Comparison of ENCODE assay signal across 8 cellular contexts in the genomic region with DNA sequence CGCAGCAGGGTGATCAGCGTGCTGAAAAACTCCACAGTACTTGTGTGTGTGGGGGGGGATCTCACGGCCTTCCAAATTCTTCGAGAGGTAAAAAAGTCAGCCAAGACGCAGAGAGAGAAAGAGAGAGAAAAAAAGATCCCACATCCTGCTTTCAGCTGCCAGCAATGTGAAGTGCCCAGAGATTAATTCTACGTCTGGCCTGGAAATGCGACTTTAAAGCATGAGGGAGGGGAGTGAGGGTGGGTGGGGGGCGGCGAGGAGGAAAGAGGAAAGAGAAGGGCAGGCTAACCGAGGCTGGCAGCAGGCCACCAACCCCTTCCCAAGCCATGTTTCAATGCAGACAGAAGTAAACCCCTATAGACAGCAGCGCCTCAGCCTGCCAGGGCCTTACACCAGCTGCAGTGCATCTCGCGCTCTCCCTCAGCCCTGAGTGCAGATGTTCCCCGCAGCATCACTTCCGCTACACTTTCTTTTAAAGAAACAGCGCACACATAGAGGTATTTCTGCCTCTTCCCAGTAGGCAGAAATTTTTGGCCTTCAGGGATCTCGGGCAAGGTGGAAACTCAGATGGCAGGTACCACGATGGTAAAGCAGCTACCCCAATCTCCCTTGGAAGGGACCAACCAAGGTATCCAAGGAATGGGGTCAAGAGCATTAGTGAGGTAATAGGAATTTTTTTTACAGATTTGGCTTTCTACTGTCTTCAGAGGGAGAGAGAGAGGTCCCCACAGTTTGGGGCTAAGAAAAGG.
DNase-seq lines count a peak whose midpoint lies in the region; ATAC-seq and TF ChIP-seq lines count a peak whose summit lies in the region.

No MANE protein-coding gene starts in this region.

- no peak for TF ChIP-seq CTCF in ascending aorta (IDR thresholded peaks at IDR 0.05)

- peak overlapping the region; percentile 81 for H3K4me3 Mint-ChIP-seq in T-helper 2 cell treated with Interferon-gamma antibody and Interleukin-4, amounts not matched to agents 5 μg/mL and 100 μg/mL, for 36 hours

- no peaks in the 10 kb centered on the region for H3K9me3 Mint-ChIP-seq in T-helper 2 cell treated with Interferon-gamma antibody and Interleukin-4, amounts not matched to agents 5 μg/mL and 100 μg/mL, for 36 hours

- H3K9ac ChIP-seq in iPS-20b (ENCODE audit: low read depth, low read length): peak overlapping the region; percentile 20; the same call in 1 of the 2 replicates

- H3K27me3 ChIP-seq in ascending aorta: no peaks in the 10 kb centered on the region
- H3K27me3 ChIP-seq in iPS-20b (ENCODE audit: insufficient read depth, low read length): no peaks in the 10 kb centered on the region

- intact Hi-C loops in ascending aorta (cut with DNase I): loop anchor here (1.0 kb wide), 1 partner anchor 43 kb away; no protein-coding TSS in a partner anchor

- peaks cover 47% of the 10 kb centered on the region for H3K4me1 Mint-ChIP-seq in T-helper 2 cell treated with Interferon-gamma antibody and Interleukin-4, amounts not matched to agents 5 μg/mL and 100 μg/mL, for 36 hours (ENCODE audit: low read depth)

- H3K4me3 ChIP-seq in ascending aorta: peak overlapping the region; percentile 42 to 51
- H3K4me3 ChIP-seq in iPS-20b (ENCODE audit: low read length): peak overlapping the region; percentile 24; the same call in 1 of the 2 replicates

- ATAC-seq in GM18520 (IDR thresholded peaks at IDR 0.05; ENCODE audit: unreplicated experiment) (peak; percentile 81), HG02973 (IDR thresholded peaks at IDR 0.05; ENCODE audit: unreplicated experiment) (peak; percentile 69), esophagus mucosa (no peak)

- peak overlapping the region; percentile 88 to 94 for H3K27ac ChIP-seq in ascending aorta
- no peak overlapping the region for H3K27ac ChIP-seq in iPS-20b (ENCODE audit: low read length)

- peak overlapping the region; percentile 94 for H3K27ac Mint-ChIP-seq in T-helper 2 cell treated with Interferon-gamma antibody and Interleukin-4, amounts not matched to agents 5 μg/mL and 100 μg/mL, for 36 hours

- H3K36me3 ChIP-seq in ascending aorta (no peaks in the 10 kb centered on the region), iPS-20b (ENCODE audit: insufficient read depth, low read depth, low read length) (0 out of 2 replicates have a peak, but pooled peaks cover under 1% of the 10 kb centered on the region)

- H3K36me3 Mint-ChIP-seq in T-helper 2 cell treated with Interferon-gamma antibody and Interleukin-4, amounts not matched to agents 5 μg/mL and 100 μg/mL, for 36 hours (ENCODE audit: low read depth): peaks cover 30% of the 10 kb centered on the region

- H3K9me3 ChIP-seq in ascending aorta: no peaks in the 10 kb centered on the region
- H3K9me3 ChIP-seq in iPS-20b (ENCODE audit: insufficient read depth, low read depth, low read length): no peaks in the 10 kb centered on the region

- H3K27me3 Mint-ChIP-seq in T-helper 2 cell treated with Interferon-gamma antibody and Interleukin-4, amounts not matched to agents 5 μg/mL and 100 μg/mL, for 36 hours (ENCODE audit: low read depth): no peaks in the 10 kb centered on the region

- DNase-seq in T-helper 2 cell treated with Interferon-gamma antibody and Interleukin-4, amounts not matched to agents 5 μg/mL and 100 μg/mL, for 36 hours (ENCODE audit: low spot score): peak; percentile 72
- DNase-seq in ascending aorta (ENCODE audit: low spot score in 2 of 2) (peak in 1 of 2 donors; percentile 82), NCI-H526 (lab: John Stamatoyannopoulos, UW) (no peak)
- peak; percentile 44 for DNase-seq in stimulated activated CD4-positive, alpha-beta T cell treated with anti-CD3 and anti-CD28 coated beads, Interleukin-2, amount 100 ng/mL, for 4 hours (ENCODE audit: low read depth)

- H3K4me1 ChIP-seq in ascending aorta: peaks cover 18 to 50% of the 10 kb centered on the region in 2 donors
- peaks cover 22% of the 10 kb centered on the region for H3K4me1 ChIP-seq in iPS-20b (ENCODE audit: insufficient read depth, low read length)

Comparison
In these comparisons a context has a peak if more than half of its experiments do, and no peak if none do; other contexts are left out.
1. DNase-seq: peak in T-helper 2 cell treated with Interferon-gamma antibody and Interleukin-4, amounts not matched to agents 5 μg/mL and 100 μg/mL, for 36 hours (single experiment) and stimulated activated CD4-positive, alpha-beta T cell treated with anti-CD3 and anti-CD28 coated beads, Interleukin-2, amount 100 ng/mL, for 4 hours (single experiment); none in NCI-H526 (0 of 2).